In genomic region chr1:149962039-149962647, GRCh38 we compare ENCODE assay signal across 1 cellular context.
TF ChIP-seq lines count a peak whose summit lies in the region.

No MANE protein-coding gene starts in this region.

TF ChIP-seq in HEK293, 187 proteins besides CTCF, POLR2A, EP300 and RAD21 (continued from another document):
- TF ChIP-seq ZNF654 (tag by site-specific recombination; IDR thresholded peaks at IDR 0.05; ENCODE audit: low read depth) (peak; percentile 72), ZNF341 (tag by site-specific recombination; IDR thresholded peaks at IDR 0.05; ENCODE audit: low read depth) (no peak), ZNF660 (tag by site-specific recombination; IDR thresholded peaks at IDR 0.05) (peak; percentile 52; the same call in 1 of the 2 replicates), ZNF449 (tag by site-specific recombination; IDR thresholded peaks at IDR 0.05) (no peak)
